In the genomic region with DNA sequence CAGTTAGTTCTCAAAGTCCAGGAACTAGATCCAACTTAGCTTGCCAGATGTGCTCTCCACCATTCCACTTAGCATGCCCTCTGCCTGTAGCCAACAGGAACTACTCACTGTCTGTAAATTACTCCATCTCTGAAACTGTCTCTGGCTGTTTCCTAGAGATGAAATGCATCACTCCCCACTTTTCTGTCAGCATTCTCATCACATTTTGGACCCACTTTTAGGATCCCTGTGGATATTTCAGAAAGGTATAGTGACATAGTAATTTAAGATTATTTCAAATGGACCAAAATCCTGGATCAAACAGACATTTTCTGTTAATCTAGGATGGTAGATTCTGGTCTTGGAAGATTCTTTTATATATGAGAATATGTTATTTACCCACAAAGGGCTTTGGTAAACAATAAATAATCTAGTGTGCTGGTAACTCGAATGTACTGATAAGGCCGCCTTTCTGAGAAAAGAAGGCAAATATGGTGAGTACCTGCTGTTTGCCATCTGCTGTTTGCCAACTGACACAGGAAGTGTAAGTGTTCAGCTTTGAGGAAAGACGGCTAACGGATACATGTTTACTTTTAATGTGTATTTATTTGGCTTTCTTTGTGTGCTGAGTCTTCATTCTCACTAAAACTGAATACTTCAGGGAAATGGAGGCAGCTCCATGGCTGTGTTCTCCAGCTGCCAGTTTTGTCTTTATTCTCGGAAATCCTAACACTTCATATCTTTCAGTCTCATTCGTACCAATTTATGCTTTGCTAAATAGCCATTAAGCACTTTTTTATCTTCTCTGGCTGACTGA, we compare ENCODE assay signal across 13 cellular contexts.
DNase-seq lines count a peak whose midpoint lies in the region; ATAC-seq, FAIRE-seq and TF ChIP-seq lines count a peak whose summit lies in the region.
"Had no signal": no experiment of that assay in that cellular context is flagged by ENCODE, and none has a peak within 500 bp of the region (broad histone marks: within the 10 kb centered on the region; RNA-seq: fewer than 3 reads in every experiment).

No MANE protein-coding gene starts in this region.

- no peak for FAIRE-seq in small intestine (lab: Jason Lieb, UNC)

- no peak overlapping the region for H3K27ac ChIP-seq in small intestine (ENCODE audit: low read depth in 1 of 2, low read length in 1 of 2)

- no peaks in the 10 kb centered on the region for H3K36me3 ChIP-seq in small intestine (ENCODE audit: control insufficient read depth in 2 of 2, insufficient read depth in 2 of 2, low read length in 2 of 2)

- H3K9me3 ChIP-seq in small intestine (ENCODE audit: control insufficient read depth, low read depth), result no peaks in the 10 kb centered on the region

- no peaks in the 10 kb centered on the region for H3K4me1 ChIP-seq in small intestine (ENCODE audit: control insufficient read depth in 2 of 2, insufficient read depth in 1 of 2, low read depth in 1 of 2, low read length in 1 of 2)

- no peak overlapping the region for H3K4me3 Mint-ChIP-seq in chondrocyte (ENCODE audit: unreplicated experiment)
- no peak overlapping the region for H3K4me3 Mint-ChIP-seq in activated T-helper 17 cell treated with anti-CD3 and anti-CD28 coated beads, Interleukin-2, amount 50 U/mL, for 72 hours
- H3K4me3 Mint-ChIP-seq: activated naive CD4-positive, alpha-beta T cell treated with anti-CD3 and anti-CD28 coated beads, Interleukin-2, amount 50 U/mL, for 24 hours; CD8-positive, alpha-beta T cell; immature natural killer cell had no signal

- DNase-seq in NCI-H82 (lab: John Stamatoyannopoulos, UW), result peak; percentile 17
- DNase-seq in NCI-H82 treated with DMSO at 0.1 percent for 48 hours (lab: John Stamatoyannopoulos, UW; ENCODE audit: unreplicated experiment), result no peak
- DNase-seq in NCI-H2171 (lab: John Stamatoyannopoulos, UW), result peak; percentile 3
- no peak for DNase-seq in chondrocyte (ENCODE audit: low spot score)
- peak; percentile 20 for DNase-seq in small intestine
- no peak for DNase-seq in GM10266 (ENCODE audit: extremely low spot score)
- DNase-seq: CD8-positive, alpha-beta T cell; immature natural killer cell; stimulated activated CD4-positive, alpha-beta T cell treated with anti-CD3 and anti-CD28 coated beads, Interleukin-2, amount 100 ng/mL, for 48 hours had no signal

- WGBS in small intestine, 3 donors, result 46 to 51% (median 48%) methylated on average over 6 of the region's 6 CpGs

- H3K27me3 ChIP-seq in small intestine (ENCODE audit: control insufficient read depth in 2 of 2, insufficient read depth in 2 of 2, low read length in 2 of 2), result no peaks in the 10 kb centered on the region

- H3K4me1 Mint-ChIP-seq in chondrocyte (ENCODE audit: low read depth), result peaks cover 12% of the 10 kb centered on the region
- no peaks in the 10 kb centered on the region for H3K4me1 Mint-ChIP-seq in activated T-helper 17 cell treated with anti-CD3 and anti-CD28 coated beads, Interleukin-2, amount 50 U/mL, for 72 hours
- H3K4me1 Mint-ChIP-seq: activated naive CD4-positive, alpha-beta T cell treated with anti-CD3 and anti-CD28 coated beads, Interleukin-2, amount 50 U/mL, for 24 hours; immature natural killer cell had no signal

- no peaks in the 10 kb centered on the region for H3K9me3 Mint-ChIP-seq in chondrocyte (ENCODE audit: low read depth)
- no peaks in the 10 kb centered on the region for H3K9me3 Mint-ChIP-seq in activated T-helper 17 cell treated with anti-CD3 and anti-CD28 coated beads, Interleukin-2, amount 50 U/mL, for 72 hours
- H3K9me3 Mint-ChIP-seq: activated naive CD4-positive, alpha-beta T cell treated with anti-CD3 and anti-CD28 coated beads, Interleukin-2, amount 50 U/mL, for 24 hours; CD8-positive, alpha-beta T cell had no signal

- TF ChIP-seq CTCF in chondrocyte (IDR thresholded peaks at IDR 0.05), result peak; percentile 58
- TF ChIP-seq CTCF in GM10266 (IDR thresholded peaks at IDR 0.05; ENCODE audit: control insufficient read depth, insufficient read depth, low read depth, missing control alignments), result no peak

- no peaks in the 10 kb centered on the region for H3K27me3 Mint-ChIP-seq in chondrocyte (ENCODE audit: low read depth)
- peaks cover 24% of the 10 kb centered on the region for H3K27me3 Mint-ChIP-seq in activated T-helper 17 cell treated with anti-CD3 and anti-CD28 coated beads, Interleukin-2, amount 50 U/mL, for 72 hours

- H3K36me3 Mint-ChIP-seq in chondrocyte (ENCODE audit: low read depth), result no peaks in the 10 kb centered on the region
- no peaks in the 10 kb centered on the region for H3K36me3 Mint-ChIP-seq in activated T-helper 17 cell treated with anti-CD3 and anti-CD28 coated beads, Interleukin-2, amount 50 U/mL, for 72 hours (ENCODE audit: low read depth)
- H3K36me3 Mint-ChIP-seq: activated naive CD4-positive, alpha-beta T cell treated with anti-CD3 and anti-CD28 coated beads, Interleukin-2, amount 50 U/mL, for 24 hours; CD8-positive, alpha-beta T cell; immature natural killer cell had no signal

- no peak overlapping the region for H3K4me3 ChIP-seq in small intestine (ENCODE audit: low read depth in 1 of 2, low read length in 2 of 2)

- H3K27ac Mint-ChIP-seq in chondrocyte (ENCODE audit: unreplicated experiment), result no peak overlapping the region
- no peak overlapping the region for H3K27ac Mint-ChIP-seq in activated T-helper 17 cell treated with anti-CD3 and anti-CD28 coated beads, Interleukin-2, amount 50 U/mL, for 72 hours
- H3K27ac Mint-ChIP-seq: activated naive CD4-positive, alpha-beta T cell treated with anti-CD3 and anti-CD28 coated beads, Interleukin-2, amount 50 U/mL, for 24 hours; CD8-positive, alpha-beta T cell; immature natural killer cell had no signal

- ATAC-seq in activated T-helper 17 cell treated with anti-CD3 and anti-CD28 coated beads, Interleukin-2, amount 50 U/mL, for 72 hours (replicated peaks), result no peak
- ATAC-seq in HG02885 (IDR thresholded peaks at IDR 0.05; ENCODE audit: poor library complexity, unreplicated experiment), result no peak
- ATAC-seq: CD8-positive, alpha-beta T cell; Right ventricle myocardium inferior had no signal

Comparison
In these comparisons a context has a peak if more than half of its experiments do, and no peak if none do; other contexts are left out.
1. DNase-seq: peak in NCI-H82 (single experiment), NCI-H2171 (single experiment) and small intestine (single experiment); none in NCI-H82 treated with DMSO at 0.1 percent for 48 hours (single experiment), chondrocyte (single experiment) and GM10266 (single experiment).